In the genomic region with DNA sequence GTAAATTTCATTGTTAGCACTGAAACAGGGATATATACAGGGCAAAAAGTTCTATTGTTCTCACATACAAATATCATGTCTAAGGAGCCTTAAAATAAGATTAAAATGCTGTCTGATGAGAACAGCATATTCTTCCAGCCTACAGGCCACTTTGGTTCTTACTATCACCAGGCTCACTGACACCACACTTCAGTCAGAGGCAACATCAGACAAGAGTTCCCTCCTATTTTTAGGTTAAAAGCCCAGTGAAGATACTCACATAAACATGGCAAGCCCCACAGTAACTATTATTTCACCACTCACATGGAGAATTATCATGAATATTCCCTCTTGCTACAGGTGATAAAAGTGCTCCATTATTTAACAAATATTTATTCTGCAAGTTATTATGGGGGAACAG, we compare ENCODE assay signal across 16 cellular contexts.
"Had no signal": no experiment of that assay in that cellular context is flagged by ENCODE, and none has a peak within 500 bp of the region (broad histone marks: within the 10 kb centered on the region; RNA-seq: fewer than 3 reads in every experiment).

No MANE protein-coding gene starts in this region.

- H3K4me1 ChIP-seq: ascending aorta, suprapubic skin, upper lobe of left lung had no signal

- H3K27ac ChIP-seq: ascending aorta, hepatocyte, suprapubic skin, upper lobe of left lung had no signal

- H3K27ac Mint-ChIP-seq: natural killer cell had no signal

- H3K9me3 Mint-ChIP-seq: natural killer cell had no signal

- ATAC-seq: left lobe of liver, mucosa of descending colon, natural killer cell had no signal

- H3K36me3 Mint-ChIP-seq: natural killer cell had no signal

- H3K27me3 ChIP-seq: ascending aorta, hepatocyte, suprapubic skin, upper lobe of left lung had no signal

- H3K4me3 Mint-ChIP-seq: natural killer cell had no signal

- H3K4me3 ChIP-seq: ascending aorta, hepatocyte, mucosa of descending colon, skin epidermis, suprapubic skin, upper lobe of left lung had no signal

- H3K9me3 ChIP-seq: ascending aorta, mucosa of descending colon, suprapubic skin, upper lobe of left lung had no signal

- H3K36me3 ChIP-seq: suprapubic skin, upper lobe of left lung had no signal

- DNase-seq: activated naive CD4-positive, alpha-beta T cell treated with Interleukin-2 at 50 U/mL for 16 hours; activated T-cell treated with anti-CD3 and anti-CD28 coated beads for 4 hours; erythroblast; islet precursor cell; mammary epithelial cell; mucosa of descending colon; natural killer cell; posterior cingulate gyrus; stimulated activated CD4-positive, alpha-beta T cell treated with anti-CD3 and anti-CD28 coated beads, Interleukin-4, amount 100 ng/mL, for 24 hours; stimulated activated naive CD4-positive, alpha-beta T cell treated with Interleukin-2 at 50 U/mL for 16 hours; upper lobe of left lung had no signal
